ENCODE assay signal across 2 cellular contexts in genomic region chr2:152183381-152184073, GRCh38.
TF ChIP-seq lines count a peak whose summit lies in the region.

No MANE protein-coding gene starts in this region.

TF ChIP-seq in GM23338, 12 proteins besides CTCF, POLR2A, EP300 and RAD21:
- TF ChIP-seq NANOG (IDR thresholded peaks at IDR 0.05; ENCODE audit: borderline replicate concordance) (peak; percentile 83), ZNF462 (CRISPR knock-in tag; IDR thresholded peaks at IDR 0.05) (no peak)

TF ChIP-seq in H1, 55 proteins besides CTCF, POLR2A, EP300 and RAD21:
- TF ChIP-seq RFX5 (IDR thresholded peaks at IDR 0.05; ENCODE audit: borderline replicate concordance, low read depth, low read length) (no peak), CHD7 (IDR thresholded peaks at IDR 0.05; ENCODE audit: insufficient replicate concordance, low read length) (peak; percentile 81), CEBPB (IDR thresholded peaks at IDR 0.05; ENCODE audit: low read depth, low read length) (0 out of 2 replicates have a peak, but pooled peaks have one; percentile 5)
